ENCODE assay signal across 13 cellular contexts in the genomic region with DNA sequence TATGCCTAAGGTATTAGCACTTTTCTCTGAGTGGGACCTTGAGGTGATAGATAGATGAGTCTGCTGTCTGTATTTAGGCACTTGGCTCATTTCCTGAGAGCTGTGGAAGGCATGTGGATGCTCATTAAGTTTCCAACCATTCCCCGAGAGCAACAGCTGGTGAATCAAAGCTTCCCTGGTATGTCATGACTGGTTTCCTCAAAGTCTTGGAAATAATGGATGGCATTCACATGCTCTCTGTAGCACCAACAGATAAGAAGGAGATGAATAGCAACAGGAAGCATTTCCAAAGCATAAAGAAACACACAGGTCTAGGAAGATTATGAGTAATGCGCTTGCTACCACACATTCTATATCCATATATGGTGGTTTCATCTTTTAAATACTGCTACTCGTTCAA.
A peak's percentile ranks its signal among the peaks of the same experiment; 100 is the strongest.
DNase-seq lines count a peak whose midpoint lies in the region; ATAC-seq and TF ChIP-seq lines count a peak whose summit lies in the region.
"Had no signal": no experiment of that assay in that cellular context is flagged by ENCODE, and none has a peak within 500 bp of the region (broad histone marks: within the 10 kb centered on the region; RNA-seq: fewer than 3 reads in every experiment).

No MANE protein-coding gene starts in this region.

- no peak overlapping the region for H3K9ac ChIP-seq in neuronal stem cell (ENCODE audit: low read depth, low read length, poor library complexity)

- no peaks in the 10 kb centered on the region for H3K27me3 ChIP-seq in neuronal stem cell (ENCODE audit: control insufficient read depth in 3 of 3, insufficient read depth in 3 of 3, low read depth in 1 of 3, low read length in 3 of 3)
- H3K27me3 ChIP-seq: hepatocyte had no signal

- DNase-seq in GM04504 (ENCODE audit: low read depth) (peak; percentile 59), fibroblast of pulmonary artery (ENCODE audit: low read depth) (peak; percentile 92), neuronal stem cell (ENCODE audit: low spot score) (peak; percentile 23), activated gamma-delta T cell (lab: John Stamatoyannopoulos, UW) (no peak), mucosa of descending colon (no peak), NCI-H146 (lab: John Stamatoyannopoulos, UW) (no peak)
- DNase-seq in stimulated activated naive CD4-positive, alpha-beta T cell treated with Interleukin-2 at 50 U/mL for 16 hours (lab: John Stamatoyannopoulos, UW): no peak
- DNase-seq: activated CD8-positive, alpha-beta memory T cell treated with anti-CD3 and anti-CD28 coated beads for 24 hours; activated naive CD8-positive, alpha-beta T cell treated with anti-CD3 and anti-CD28 coated beads for 36 hours; CD4-positive, alpha-beta T cell; retina had no signal

- H3K4me2 ChIP-seq in neuronal stem cell (ENCODE audit: insufficient read depth, low read length, poor library complexity, severe bottlenecking): no peak overlapping the region
- H3K4me2 ChIP-seq: hepatocyte had no signal

- H4K91ac ChIP-seq in neuronal stem cell (ENCODE audit: low read depth, low read length, poor library complexity): no peak overlapping the region

- H2AK5ac ChIP-seq in neuronal stem cell (ENCODE audit: low read depth, low read length): no peak overlapping the region

- peak; percentile 75 for ATAC-seq in SK-N-SH treated with all-trans-retinoic acid at 6 μM for 48 hours
- ATAC-seq in mucosa of descending colon: no peak

- H3K79me1 ChIP-seq in neuronal stem cell (ENCODE audit: low read depth, low read length): no peaks in the 10 kb centered on the region

- H3K23ac ChIP-seq in neuronal stem cell (ENCODE audit: low read depth, low read length, poor library complexity): no peak overlapping the region

- TF ChIP-seq CTCF in fibroblast of pulmonary artery (IDR thresholded peaks at IDR 0.05; ENCODE audit: low read length, missing control alignments) (no peak), mucosa of descending colon (IDR thresholded peaks at IDR 0.05) (no peak)

- no CpG with 5 or more reads among the region's 3 CpGs for WGBS in neuronal stem cell (ENCODE audit: extremely low coverage in 2 of 2, insufficient read length in 2 of 2, insufficient replicate concordance in 1 of 2), 2 donors

- intact Hi-C loops in mucosa of descending colon (cut with DNase I, micrococcal nuclease): no loop called here

- H3K36me3 ChIP-seq in neuronal stem cell (replicated peaks in 1 of 2; ENCODE audit: control insufficient read depth in 2 of 2, insufficient read depth in 2 of 2, low read length in 2 of 2) (no peaks in the 10 kb centered on the region), mucosa of descending colon (ENCODE audit: low read depth) (no peaks in the 10 kb centered on the region)

- peak overlapping the region; percentile 3 for H2AFZ ChIP-seq in neuronal stem cell (ENCODE audit: low read length)
- H2AFZ ChIP-seq: hepatocyte had no signal

- H3K4me3 ChIP-seq in fibroblast of pulmonary artery (replicated peaks; ENCODE audit: low read depth, low read length): no peak overlapping the region
- H3K4me3 ChIP-seq in neuronal stem cell (ENCODE audit: low read length in 2 of 2): no peak overlapping the region
- H3K4me3 ChIP-seq in mucosa of descending colon: no peak overlapping the region
- H3K4me3 ChIP-seq: hepatocyte had no signal

- H3K9me3 ChIP-seq in neuronal stem cell (replicated peaks in 1 of 2; ENCODE audit: control insufficient read depth in 2 of 2, insufficient read depth in 1 of 2, low read depth in 1 of 2, low read length in 2 of 2) (no peaks in the 10 kb centered on the region), mucosa of descending colon (no peaks in the 10 kb centered on the region)

- H3K14ac ChIP-seq in neuronal stem cell (ENCODE audit: low read length): no peak overlapping the region

- no peak overlapping the region for H3K18ac ChIP-seq in neuronal stem cell (ENCODE audit: low read length)

- no peak overlapping the region for H3K27ac ChIP-seq in neuronal stem cell (replicated peaks; ENCODE audit: low read length)
- H3K27ac ChIP-seq: hepatocyte had no signal

- H2BK12ac ChIP-seq in neuronal stem cell (ENCODE audit: low read length): no peak overlapping the region

- no peak overlapping the region for H3K4ac ChIP-seq in neuronal stem cell (ENCODE audit: low read length)

- H4K8ac ChIP-seq in neuronal stem cell (ENCODE audit: low read depth, low read length): no peak overlapping the region

- H2BK5ac ChIP-seq in neuronal stem cell (ENCODE audit: low read length): no peak overlapping the region

- H2BK120ac ChIP-seq in neuronal stem cell (ENCODE audit: low read depth, low read length): no peak overlapping the region

- no peak overlapping the region for H2BK15ac ChIP-seq in neuronal stem cell (ENCODE audit: low read length)

- H3K4me1 ChIP-seq in neuronal stem cell (ENCODE audit: control insufficient read depth in 2 of 2, insufficient read depth in 1 of 2, low read depth in 1 of 2, low read length in 2 of 2) (peaks cover 2 to 4% of the 10 kb centered on the region in 2 donors), mucosa of descending colon (ENCODE audit: low read depth) (no peaks in the 10 kb centered on the region)

TF ChIP-seq in SK-N-SH treated with all-trans-retinoic acid at 6 μM for 48 hours, 23 proteins besides CTCF, POLR2A, EP300 and RAD21 (continues in another document):
- TF ChIP-seq, protein P1, sequence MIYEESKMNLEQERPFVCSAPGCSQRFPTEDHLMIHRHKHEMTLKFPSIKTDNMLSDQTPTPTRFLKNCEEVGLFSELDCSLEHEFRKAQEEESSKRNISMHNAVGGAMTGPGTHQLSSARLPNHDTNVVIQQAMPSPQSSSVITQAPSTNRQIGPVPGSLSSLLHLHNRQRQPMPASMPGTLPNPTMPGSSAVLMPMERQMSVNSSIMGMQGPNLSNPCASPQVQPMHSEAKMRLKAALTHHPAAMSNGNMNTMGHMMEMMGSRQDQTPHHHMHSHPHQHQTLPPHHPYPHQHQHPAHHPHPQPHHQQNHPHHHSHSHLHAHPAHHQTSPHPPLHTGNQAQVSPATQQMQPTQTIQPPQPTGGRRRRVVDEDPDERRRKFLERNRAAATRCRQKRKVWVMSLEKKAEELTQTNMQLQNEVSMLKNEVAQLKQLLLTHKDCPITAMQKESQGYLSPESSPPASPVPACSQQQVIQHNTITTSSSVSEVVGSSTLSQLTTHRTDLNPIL (CRISPR knock-in tag; IDR thresholded peaks at IDR 0.05; ENCODE audit: low read depth): no peak
- TF ChIP-seq PPARA (CRISPR knock-in tag; IDR thresholded peaks at IDR 0.05; ENCODE audit: borderline replicate concordance) (no peak), ZFP30 (CRISPR knock-in tag; IDR thresholded peaks at IDR 0.05) (no peak), ZC3H10 (CRISPR knock-in tag; IDR thresholded peaks at IDR 0.05) (no peak), ZNF565 (CRISPR knock-in tag; conservative IDR thresholded peaks at IDR 0.05; ENCODE audit: low read depth) (no peak), BACH2 (CRISPR knock-in tag; IDR thresholded peaks at IDR 0.05; ENCODE audit: borderline replicate concordance) (no peak), ZFP3 (CRISPR knock-in tag; IDR thresholded peaks at IDR 0.05) (no peak), TCF4 (CRISPR knock-in tag; IDR thresholded peaks at IDR 0.05; ENCODE audit: borderline replicate concordance) (no peak), RARB (CRISPR knock-in tag; IDR thresholded peaks at IDR 0.05) (no peak), ZNF8 (CRISPR knock-in tag; IDR thresholded peaks at IDR 0.05) (no peak), ISL1 (CRISPR knock-in tag; IDR thresholded peaks at IDR 0.05) (no peak), SNAI2 (CRISPR knock-in tag; IDR thresholded peaks at IDR 0.05) (no peak), OSR1 (CRISPR knock-in tag; IDR thresholded peaks at IDR 0.05) (no peak), CSDC2 (CRISPR knock-in tag; IDR thresholded peaks at IDR 0.05) (no peak), ARNTL (CRISPR knock-in tag; IDR thresholded peaks at IDR 0.05; ENCODE audit: borderline replicate concordance, low read depth) (no peak), GLIS3 (CRISPR knock-in tag; IDR thresholded peaks at IDR 0.05) (no peak)
- TF ChIP-seq, protein P2, sequence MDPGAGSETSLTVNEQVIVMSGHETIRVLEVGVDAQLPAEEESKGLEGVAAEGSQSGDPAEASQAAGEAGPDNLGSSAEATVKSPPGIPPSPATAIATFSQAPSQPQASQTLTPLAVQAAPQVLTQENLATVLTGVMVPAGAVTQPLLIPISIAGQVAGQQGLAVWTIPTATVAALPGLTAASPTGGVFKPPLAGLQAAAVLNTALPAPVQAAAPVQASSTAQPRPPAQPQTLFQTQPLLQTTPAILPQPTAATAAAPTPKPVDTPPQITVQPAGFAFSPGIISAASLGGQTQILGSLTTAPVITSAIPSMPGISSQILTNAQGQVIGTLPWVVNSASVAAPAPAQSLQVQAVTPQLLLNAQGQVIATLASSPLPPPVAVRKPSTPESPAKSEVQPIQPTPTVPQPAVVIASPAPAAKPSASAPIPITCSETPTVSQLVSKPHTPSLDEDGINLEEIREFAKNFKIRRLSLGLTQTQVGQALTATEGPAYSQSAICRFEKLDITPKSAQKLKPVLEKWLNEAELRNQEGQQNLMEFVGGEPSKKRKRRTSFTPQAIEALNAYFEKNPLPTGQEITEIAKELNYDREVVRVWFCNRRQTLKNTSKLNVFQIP (CRISPR knock-in tag; IDR thresholded peaks at IDR 0.05; ENCODE audit: borderline replicate concordance, low read depth): no peak
- TF ChIP-seq, protein P3, sequence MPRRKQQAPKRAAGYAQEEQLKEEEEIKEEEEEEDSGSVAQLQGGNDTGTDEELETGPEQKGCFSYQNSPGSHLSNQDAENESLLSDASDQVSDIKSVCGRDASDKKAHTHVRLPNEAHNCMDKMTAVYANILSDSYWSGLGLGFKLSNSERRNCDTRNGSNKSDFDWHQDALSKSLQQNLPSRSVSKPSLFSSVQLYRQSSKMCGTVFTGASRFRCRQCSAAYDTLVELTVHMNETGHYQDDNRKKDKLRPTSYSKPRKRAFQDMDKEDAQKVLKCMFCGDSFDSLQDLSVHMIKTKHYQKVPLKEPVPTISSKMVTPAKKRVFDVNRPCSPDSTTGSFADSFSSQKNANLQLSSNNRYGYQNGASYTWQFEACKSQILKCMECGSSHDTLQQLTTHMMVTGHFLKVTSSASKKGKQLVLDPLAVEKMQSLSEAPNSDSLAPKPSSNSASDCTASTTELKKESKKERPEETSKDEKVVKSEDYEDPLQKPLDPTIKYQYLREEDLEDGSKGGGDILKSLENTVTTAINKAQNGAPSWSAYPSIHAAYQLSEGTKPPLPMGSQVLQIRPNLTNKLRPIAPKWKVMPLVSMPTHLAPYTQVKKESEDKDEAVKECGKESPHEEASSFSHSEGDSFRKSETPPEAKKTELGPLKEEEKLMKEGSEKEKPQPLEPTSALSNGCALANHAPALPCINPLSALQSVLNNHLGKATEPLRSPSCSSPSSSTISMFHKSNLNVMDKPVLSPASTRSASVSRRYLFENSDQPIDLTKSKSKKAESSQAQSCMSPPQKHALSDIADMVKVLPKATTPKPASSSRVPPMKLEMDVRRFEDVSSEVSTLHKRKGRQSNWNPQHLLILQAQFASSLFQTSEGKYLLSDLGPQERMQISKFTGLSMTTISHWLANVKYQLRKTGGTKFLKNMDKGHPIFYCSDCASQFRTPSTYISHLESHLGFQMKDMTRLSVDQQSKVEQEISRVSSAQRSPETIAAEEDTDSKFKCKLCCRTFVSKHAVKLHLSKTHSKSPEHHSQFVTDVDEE (CRISPR knock-in tag; IDR thresholded peaks at IDR 0.05): no peak

Comparison
In these comparisons a context has a peak if more than half of its experiments do, and no peak if none do; other contexts are left out.
1. DNase-seq: peak in GM04504 (single experiment), fibroblast of pulmonary artery (single experiment) and neuronal stem cell (single experiment); none in activated gamma-delta T cell (single experiment), mucosa of descending colon (0 of 3), stimulated activated naive CD4-positive, alpha-beta T cell treated with Interleukin-2 at 50 U/mL for 16 hours (single experiment) and NCI-H146 (single experiment).